Comparison of ENCODE assay signal across 22 cellular contexts in genomic region chr1:43448955-43449707, GRCh38. TPM values are rescaled to one million over a fixed set of nuclear protein-coding genes. Genes with fewer than 3 reads are reported as not detected.
DNase-seq lines count a peak whose midpoint lies in the region; ATAC-seq and TF ChIP-seq lines count a peak whose summit lies in the region.
"Had no signal": no experiment of that assay in that cellular context is flagged by ENCODE, and none has a peak within 500 bp of the region (broad histone marks: within the 10 kb centered on the region; RNA-seq: fewer than 3 reads in every experiment).

No MANE protein-coding gene starts in this region.

- DNase-seq in CD4-positive, CD25-positive, alpha-beta regulatory T cell = no peak
- peak in 1 of 7 experiments; percentile 47 for DNase-seq in CD8-positive, alpha-beta T cell
- DNase-seq in coronary artery (ENCODE audit: low spot score) (peak; percentile 65), neuronal stem cell (ENCODE audit: low spot score) (no peak), hepatic stellate cell (ENCODE audit: low spot score) (no peak)
- DNase-seq: activated CD4-positive, alpha-beta T cell treated with anti-CD3 and anti-CD28 coated beads for 48 hours; Kasumi-1; left cardiac atrium; NCI-H1092; NCI-H2081; NCI-H510A; occipital lobe; stimulated activated naive CD4-positive, alpha-beta T cell treated with Interleukin-2 at 50 U/mL for 16 hours had no signal

- H3K4me3 ChIP-seq in CD4-positive, CD25-positive, alpha-beta regulatory T cell (ENCODE audit: low read depth, low read length) = no peak overlapping the region
- no peak overlapping the region for H3K4me3 ChIP-seq in CD8-positive, alpha-beta T cell (ENCODE audit: low read depth, low read length)
- H3K4me3 ChIP-seq in coronary artery (no peak overlapping the region), neuronal stem cell (ENCODE audit: low read length in 2 of 2) (no peak overlapping the region)
- H3K4me3 ChIP-seq: body of pancreas, GM12878, GM23338, upper lobe of left lung had no signal

- H2AK5ac ChIP-seq in neuronal stem cell (ENCODE audit: low read depth, low read length) = no peak overlapping the region

- CTCF ChIA-PET in CD8-positive, alpha-beta T cell (lab: Charles Lee) = no interaction called here

- no peaks in the 10 kb centered on the region for H3K27me3 Mint-ChIP-seq in CD4-positive, CD25-positive, alpha-beta regulatory T cell
- no peaks in the 10 kb centered on the region for H3K27me3 Mint-ChIP-seq in CD8-positive, alpha-beta T cell (ENCODE audit: low read depth)
- no peaks in the 10 kb centered on the region for H3K27me3 Mint-ChIP-seq in nephron (ENCODE audit: low read depth)

- H2BK5ac ChIP-seq in neuronal stem cell (ENCODE audit: low read length) = no peak overlapping the region

- H3K4me1 ChIP-seq in CD4-positive, CD25-positive, alpha-beta regulatory T cell (ENCODE audit: control insufficient read depth, insufficient read depth, low read length, poor library complexity, severe bottlenecking) = peaks cover 3% of the 10 kb centered on the region
- peaks cover under 1% of the 10 kb centered on the region for H3K4me1 ChIP-seq in CD8-positive, alpha-beta T cell (ENCODE audit: insufficient read depth, low read length)
- H3K4me1 ChIP-seq in neuronal stem cell (ENCODE audit: control insufficient read depth in 2 of 2, insufficient read depth in 1 of 2, low read depth in 1 of 2, low read length in 2 of 2) = peaks cover 0 to 8% of the 10 kb centered on the region in 2 donors

- no peaks in the 10 kb centered on the region for H3K9me3 ChIP-seq in CD4-positive, CD25-positive, alpha-beta regulatory T cell (ENCODE audit: control insufficient read depth in 2 of 2, low read length in 2 of 2)
- H3K9me3 ChIP-seq in CD8-positive, alpha-beta T cell (ENCODE audit: low read length) = no peaks in the 10 kb centered on the region
- H3K9me3 ChIP-seq in neuronal stem cell (replicated peaks in 1 of 2; ENCODE audit: control insufficient read depth in 2 of 2, insufficient read depth in 1 of 2, low read depth in 1 of 2, low read length in 2 of 2) = no peaks in the 10 kb centered on the region
- H3K9me3 ChIP-seq: body of pancreas, upper lobe of left lung had no signal

- H4K91ac ChIP-seq in neuronal stem cell (ENCODE audit: low read depth, low read length, poor library complexity) = no peak overlapping the region

- ATAC-seq in CD4-positive, CD25-positive, alpha-beta regulatory T cell (ENCODE audit: low read depth in 2 of 2) = no peak
- ATAC-seq in CD8-positive, alpha-beta T cell = no peak
- no peak for ATAC-seq in activated CD4-positive, CD25-positive, alpha-beta regulatory T cell treated with anti-CD3 and anti-CD28 coated beads, Interleukin-2, amount 50 U/mL, for 24 hours
- no peak for ATAC-seq in HG03025 (IDR thresholded peaks at IDR 0.05; ENCODE audit: low FRiP score, unreplicated experiment)
- ATAC-seq: activated naive CD4-positive, alpha-beta T cell treated with anti-CD3 and anti-CD28 coated beads, Interleukin-2, amount 50 U/mL, for 72 hours; GM12878; GM23338 had no signal

- no peaks in the 10 kb centered on the region for H3K9me3 Mint-ChIP-seq in CD4-positive, CD25-positive, alpha-beta regulatory T cell
- H3K9me3 Mint-ChIP-seq in CD8-positive, alpha-beta T cell = no peaks in the 10 kb centered on the region
- no peaks in the 10 kb centered on the region for H3K9me3 Mint-ChIP-seq in nephron
- H3K9me3 Mint-ChIP-seq: activated naive CD4-positive, alpha-beta T cell treated with anti-CD3 and anti-CD28 coated beads, Interleukin-2, amount 50 U/mL, for 72 hours; GM23338 had no signal

- WGBS in neuronal stem cell (ENCODE audit: extremely low coverage in 2 of 2, insufficient read length in 2 of 2, insufficient replicate concordance in 1 of 2), 2 donors = no CpG with 5 or more reads among the region's 11 CpGs

- no peak overlapping the region for H3K23ac ChIP-seq in neuronal stem cell (ENCODE audit: low read depth, low read length, poor library complexity)

- peaks cover 61% of the 10 kb centered on the region for H3K36me3 ChIP-seq in CD4-positive, CD25-positive, alpha-beta regulatory T cell (ENCODE audit: control insufficient read depth, insufficient read depth, low read length)
- H3K36me3 ChIP-seq in CD8-positive, alpha-beta T cell (ENCODE audit: insufficient read depth, low read length) = peaks cover 39% of the 10 kb centered on the region
- peaks cover 48 to 87% of the 10 kb centered on the region in 2 donors for H3K36me3 ChIP-seq in neuronal stem cell (replicated peaks in 1 of 2; ENCODE audit: control insufficient read depth in 2 of 2, insufficient read depth in 2 of 2, low read length in 2 of 2)

- no peak for TF ChIP-seq CTCF in CD8-positive, alpha-beta T cell (IDR thresholded peaks at IDR 0.05)
- no peak for TF ChIP-seq CTCF in coronary artery (IDR thresholded peaks at IDR 0.05)
- no peak for TF ChIP-seq CTCF in nephron (IDR thresholded peaks at IDR 0.05; ENCODE audit: unreplicated experiment in 3 of 3)

- POLR2A ChIA-PET in CD8-positive, alpha-beta T cell (lab: Charles Lee) = interaction anchor here (1.0 kb wide), 1 partner anchor 14 kb away, joined by 4 read pairs; no protein-coding TSS in a partner anchor

- no peak overlapping the region for H3K4me2 ChIP-seq in neuronal stem cell (ENCODE audit: insufficient read depth, low read length, poor library complexity, severe bottlenecking)
- H3K4me2 ChIP-seq: GM23338 had no signal

- no peak overlapping the region for H3K4ac ChIP-seq in neuronal stem cell (ENCODE audit: low read length)

- H3K18ac ChIP-seq in neuronal stem cell (ENCODE audit: low read length) = no peak overlapping the region

- H3K27ac Mint-ChIP-seq in CD4-positive, CD25-positive, alpha-beta regulatory T cell = peak overlapping the region; percentile 1 to 47 (median 20)
- H3K27ac Mint-ChIP-seq in CD8-positive, alpha-beta T cell = peak overlapping the region; percentile 12
- H3K27ac Mint-ChIP-seq in nephron = peak overlapping the region in 1 of 3 experiments; percentile 23
- H3K27ac Mint-ChIP-seq: GM23338 had no signal

- H3K36me3 Mint-ChIP-seq in CD4-positive, CD25-positive, alpha-beta regulatory T cell = peaks cover 38% of the 10 kb centered on the region
- H3K36me3 Mint-ChIP-seq in CD8-positive, alpha-beta T cell = peaks cover 74% of the 10 kb centered on the region
- peaks cover 67% of the 10 kb centered on the region for H3K36me3 Mint-ChIP-seq in nephron (ENCODE audit: low read depth)

- no peak overlapping the region for H4K8ac ChIP-seq in neuronal stem cell (ENCODE audit: low read depth, low read length)

- no peak overlapping the region for H2AFZ ChIP-seq in neuronal stem cell (ENCODE audit: low read length)
- H2AFZ ChIP-seq: GM23338 had no signal

- no peaks in the 10 kb centered on the region for H3K79me1 ChIP-seq in neuronal stem cell (ENCODE audit: low read depth, low read length)

- H2BK120ac ChIP-seq in neuronal stem cell (ENCODE audit: low read depth, low read length) = no peak overlapping the region

- H3K9ac ChIP-seq in neuronal stem cell (ENCODE audit: low read depth, low read length, poor library complexity) = no peak overlapping the region

- H3K4me3 Mint-ChIP-seq in CD4-positive, CD25-positive, alpha-beta regulatory T cell = peak overlapping the region in 2 of 4 donors; percentile 61 to 88
- no peak overlapping the region for H3K4me3 Mint-ChIP-seq in CD8-positive, alpha-beta T cell
- H3K4me3 Mint-ChIP-seq in nephron = peak overlapping the region; percentile 7 to 58 (median 54)
- H3K4me3 Mint-ChIP-seq: GM23338 had no signal

- H2BK15ac ChIP-seq in neuronal stem cell (ENCODE audit: low read length) = no peak overlapping the region

- no peak overlapping the region for H3K27ac ChIP-seq in CD4-positive, CD25-positive, alpha-beta regulatory T cell (ENCODE audit: insufficient read depth, low read length, poor library complexity, severe bottlenecking)
- H3K27ac ChIP-seq in CD8-positive, alpha-beta T cell (ENCODE audit: low read depth, low read length) = no peak overlapping the region
- H3K27ac ChIP-seq in coronary artery = no peak overlapping the region
- H3K27ac ChIP-seq in neuronal stem cell (replicated peaks; ENCODE audit: low read length) = no peak overlapping the region
- H3K27ac ChIP-seq: epithelial cell of prostate, upper lobe of left lung had no signal

- H3K14ac ChIP-seq in neuronal stem cell (ENCODE audit: low read length) = no peak overlapping the region

- no peak overlapping the region for H2BK12ac ChIP-seq in neuronal stem cell (ENCODE audit: low read length)

- peaks cover 2 to 15% (median 10%) of the 10 kb centered on the region in 4 donors for H3K4me1 Mint-ChIP-seq in CD4-positive, CD25-positive, alpha-beta regulatory T cell
- H3K4me1 Mint-ChIP-seq in CD8-positive, alpha-beta T cell (ENCODE audit: low read depth) = peaks cover 13% of the 10 kb centered on the region
- peaks cover 18% of the 10 kb centered on the region for H3K4me1 Mint-ChIP-seq in nephron

- no peaks in the 10 kb centered on the region for H3K27me3 ChIP-seq in CD4-positive, CD25-positive, alpha-beta regulatory T cell (ENCODE audit: control insufficient read depth, insufficient read depth, low read length)
- no peaks in the 10 kb centered on the region for H3K27me3 ChIP-seq in CD8-positive, alpha-beta T cell (ENCODE audit: insufficient read depth, low read length)
- H3K27me3 ChIP-seq in neuronal stem cell (ENCODE audit: control insufficient read depth in 3 of 3, insufficient read depth in 3 of 3, low read depth in 1 of 3, low read length in 3 of 3) = no peaks in the 10 kb centered on the region
- H3K27me3 ChIP-seq: body of pancreas, upper lobe of left lung had no signal

- intact Hi-C loops in CD8-positive, alpha-beta T cell (cut with DNase I, micrococcal nuclease) = no loop called here

RNA-seq across cellular contexts. Expression of gene HYI, which starts 4.6 kb away (rescaled TPM):
- total RNA-seq in CD4-positive, CD25-positive, alpha-beta regulatory T cell = 8.4 TPM
- polyA plus RNA-seq in CD4-positive, CD25-positive, alpha-beta regulatory T cell = 1 to 10 TPM in 3 of 4 donors, under 1 TPM in 1; 0.85 to 3.4 (median 2.4) TPM
- total RNA-seq in CD8-positive, alpha-beta T cell = 10 to 100 TPM in 1 of 2 experiments, 1 to 10 TPM in 1; 9.4 to 10.3 TPM
- polyA plus RNA-seq in neuronal stem cell (2013, experiment 1 of 2) = 22.2 TPM
- polyA plus RNA-seq in neuronal stem cell (2013, experiment 2 of 2) = 22.5 TPM

RNA-seq across cellular contexts. Expression of gene SZT2, which starts 59.4 kb away (rescaled TPM):
- total RNA-seq in CD4-positive, CD25-positive, alpha-beta regulatory T cell = 107 TPM
- 1 to 10 TPM; 1.5 to 4.6 (median 3.5) TPM for polyA plus RNA-seq in CD4-positive, CD25-positive, alpha-beta regulatory T cell
- total RNA-seq in CD8-positive, alpha-beta T cell = 10 to 100 TPM; 57.0 to 64.4 TPM
- polyA plus RNA-seq in neuronal stem cell (2013, experiment 1 of 2) = 4.2 TPM
- 4.0 TPM for polyA plus RNA-seq in neuronal stem cell (2013, experiment 2 of 2)

RNA-seq across cellular contexts. Expression of gene MED8, which starts 59.5 kb away (rescaled TPM):
- total RNA-seq in CD4-positive, CD25-positive, alpha-beta regulatory T cell = 18.4 TPM
- 10 to 100 TPM; 41.8 to 51.3 (median 48.4) TPM for polyA plus RNA-seq in CD4-positive, CD25-positive, alpha-beta regulatory T cell
- 10 to 100 TPM; 18.8 to 20.2 TPM for total RNA-seq in CD8-positive, alpha-beta T cell
- 15.7 TPM for polyA plus RNA-seq in neuronal stem cell (2013, experiment 1 of 2)
- 16.3 TPM for polyA plus RNA-seq in neuronal stem cell (2013, experiment 2 of 2)
